ENCODE assay signal across 11 cellular contexts in the genomic region with DNA sequence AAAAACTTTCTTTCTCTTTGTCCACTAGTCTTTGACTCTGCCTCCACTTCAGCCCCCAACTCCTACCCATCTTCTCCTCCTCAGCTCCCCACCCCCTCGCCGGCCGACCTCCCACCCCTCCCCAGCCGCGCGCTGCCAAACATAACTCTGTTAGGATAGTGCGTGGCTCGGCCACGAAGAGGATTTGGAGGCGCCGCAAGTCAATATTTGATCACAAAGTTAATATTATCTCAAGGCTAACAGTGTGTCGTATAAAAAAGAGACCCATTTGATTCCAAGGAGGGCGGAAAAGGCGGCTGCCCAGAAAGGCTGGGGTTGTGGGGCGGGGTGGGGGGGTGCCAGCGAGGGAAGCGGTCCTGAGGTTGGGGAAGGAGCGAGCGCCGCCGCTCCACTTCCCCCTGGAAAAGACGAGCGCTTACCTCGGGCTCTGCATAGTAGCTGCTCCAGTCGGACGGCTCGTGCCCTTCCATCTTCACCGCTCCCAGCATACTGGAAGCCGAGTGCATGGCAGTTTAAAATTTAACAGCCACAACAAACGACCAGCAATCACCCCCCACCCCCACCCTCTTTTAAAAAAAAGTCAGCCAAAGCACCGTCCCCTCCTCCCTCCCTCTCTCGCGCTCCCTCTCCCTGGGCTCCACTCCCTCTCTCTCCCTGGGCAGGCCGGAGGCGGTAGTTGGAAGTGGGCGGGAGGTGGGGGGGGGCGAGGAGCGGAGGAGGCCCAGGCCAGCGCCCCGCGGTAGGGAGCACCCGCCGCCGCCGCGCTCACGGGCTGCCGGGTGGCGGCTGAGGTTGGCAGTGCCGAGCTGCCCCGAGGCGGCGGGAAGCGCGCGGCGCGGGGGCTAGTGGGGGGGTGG. TPM values are rescaled to one million over a fixed set of nuclear protein-coding genes. Genes with fewer than 3 reads are reported as not detected.
DNase-seq lines count a peak whose midpoint lies in the region; ATAC-seq, FAIRE-seq and TF ChIP-seq lines count a peak whose summit lies in the region.
"Had no signal": no experiment of that assay in that cellular context is flagged by ENCODE, and none has a peak within 500 bp of the region (broad histone marks: within the 10 kb centered on the region; RNA-seq: fewer than 3 reads in every experiment).

A gene (minus strand): TSS at position 800 of the 857 bp plus-strand sequence. CDS start 294 bp downstream, at position 506.

- no peaks in the 10 kb centered on the region for H3K9me2 ChIP-seq in GM23338 (ENCODE audit: insufficient read depth)

- 0 to 1% methylated on average over 33 to 52 of the region's 58 CpGs for WGBS in pancreas, 2 donors

- H3K9me3 ChIP-seq in endocrine pancreas (ENCODE audit: control insufficient read depth, low read length) (no peaks in the 10 kb centered on the region), pancreas (no peaks in the 10 kb centered on the region)
- H3K9me3 ChIP-seq: uterus had no signal

- H3K27me3 Mint-ChIP-seq in GM23338 (ENCODE audit: insufficient read depth, low read depth, poor library complexity), result peaks cover 92% of the 10 kb centered on the region
- peaks cover 67% of the 10 kb centered on the region for H3K27me3 Mint-ChIP-seq in activated CD4-positive, alpha-beta T cell treated with anti-CD3 and anti-CD28 coated beads, Interleukin-2, amount 10 ng/mL, durations not matched to agents 24 days and 14 days

- ATAC-seq in GM23338 (peak; percentile 14), pancreas (peak; percentile 63 to 74 (median 70)), HG03521 (IDR thresholded peaks at IDR 0.05; ENCODE audit: unreplicated experiment) (no peak), HG03432 (IDR thresholded peaks at IDR 0.05; ENCODE audit: unreplicated experiment) (no peak)

- FAIRE-seq in pancreas (lab: Jason Lieb, UNC), result no peak

- peaks cover 44% of the 10 kb centered on the region for H3K4me1 Mint-ChIP-seq in GM23338
- no peaks in the 10 kb centered on the region for H3K4me1 Mint-ChIP-seq in activated CD4-positive, alpha-beta T cell treated with anti-CD3 and anti-CD28 coated beads, Interleukin-2, amount 10 ng/mL, durations not matched to agents 24 days and 14 days

- no peak for TF ChIP-seq CTCF in GM23338 (conservative IDR thresholded peaks at IDR 0.05; ENCODE audit: low read depth in 2 of 2)
- TF ChIP-seq CTCF in pancreas (IDR thresholded peaks at IDR 0.05), result no peak

- peaks cover 25% of the 10 kb centered on the region for H3F3A ChIP-seq in GM23338 (replicated peaks; ENCODE audit: low read depth)

- DNase-seq in GM23338 (ENCODE audit: low spot score) (peak; percentile 82), NCI-H2029 treated with DMSO at 0.1 percent for 48 hours (lab: John Stamatoyannopoulos, UW) (peak; percentile 72), pancreas (peak; percentile 84 to 95 (median 92)), AML-193 (lab: John Stamatoyannopoulos, UW) (no peak)
- no peak for DNase-seq in activated CD4-positive, alpha-beta T cell treated with anti-CD3 and anti-CD28 coated beads, Interleukin-2, amount 10 ng/mL, durations not matched to agents 24 days and 14 days
- DNase-seq: NCI-H1694 treated with DMSO at 0.1 percent for 48 hours, uterus had no signal

- H3K36me3 Mint-ChIP-seq in GM23338 (ENCODE audit: low read depth), result no peaks in the 10 kb centered on the region; the same call in 2 of the 3 replicates
- H3K36me3 Mint-ChIP-seq in activated CD4-positive, alpha-beta T cell treated with anti-CD3 and anti-CD28 coated beads, Interleukin-2, amount 10 ng/mL, durations not matched to agents 24 days and 14 days (ENCODE audit: low read depth), result peaks cover 1% of the 10 kb centered on the region

- H3K4me3 Mint-ChIP-seq in GM23338, result peak within 1 kb of the TSS; percentile 73
- H3K4me3 Mint-ChIP-seq in activated CD4-positive, alpha-beta T cell treated with anti-CD3 and anti-CD28 coated beads, Interleukin-2, amount 10 ng/mL, durations not matched to agents 24 days and 14 days, result no peak within 1 kb of the TSS

- H3K4me3 ChIP-seq in GM23338, result peak within 1 kb of the TSS; percentile 52
- H3K4me3 ChIP-seq in endocrine pancreas (ENCODE audit: control insufficient read depth, insufficient read depth, low read length), result peak within 1 kb of the TSS; percentile 54
- H3K4me3 ChIP-seq in pancreas, result peak within 1 kb of the TSS; percentile 46 to 90 (median 78)
- H3K4me3 ChIP-seq: skin epidermis, uterus had no signal

- peak within 1 kb of the TSS; percentile 76 for H3K4me2 ChIP-seq in GM23338

- H3K27me3 ChIP-seq in GM23338 (ENCODE audit: insufficient read depth) (peaks cover 99% of the 10 kb centered on the region), endocrine pancreas (ENCODE audit: control insufficient read depth, insufficient read depth, low read length) (no peaks in the 10 kb centered on the region), pancreas (no peaks in the 10 kb centered on the region)

- no peaks in the 10 kb centered on the region for H3K79me2 ChIP-seq in GM23338 (replicated peaks; ENCODE audit: insufficient read depth)

- H2AFZ ChIP-seq in GM23338, result peak within 1 kb of the TSS; percentile 43

- H3K27ac Mint-ChIP-seq in GM23338, result no peak within 1 kb of the TSS
- H3K27ac Mint-ChIP-seq in activated CD4-positive, alpha-beta T cell treated with anti-CD3 and anti-CD28 coated beads, Interleukin-2, amount 10 ng/mL, durations not matched to agents 24 days and 14 days, result no peak within 1 kb of the TSS

- H3K36me3 ChIP-seq in GM23338 (ENCODE audit: insufficient read depth) (no peaks in the 10 kb centered on the region), endocrine pancreas (ENCODE audit: control insufficient read depth, insufficient read depth, low read length) (peaks cover 4% of the 10 kb centered on the region), pancreas (peaks cover 0 to 10% (median 2%) of the 10 kb centered on the region in 3 donors)
- H3K36me3 ChIP-seq: uterus had no signal

- H4K20me1 ChIP-seq in GM23338 (replicated peaks; ENCODE audit: insufficient read depth), result peaks cover 23% of the 10 kb centered on the region

- intact Hi-C loops in pancreas (cut with DNase I), result loop anchor here in 1 of 3 donors (10.0 kb wide), 1 partner anchor 199 kb away; no protein-coding TSS in a partner anchor
- intact Hi-C loops in activated CD4-positive, alpha-beta T cell treated with anti-CD3 and anti-CD28 coated beads, Interleukin-2, amount 10 ng/mL, durations not matched to agents 24 days and 14 days (cut with micrococcal nuclease), result loop anchor here (5.0 kb wide), 2 partner anchors 882 to 1067 kb away; no protein-coding TSS in a partner anchor

- H3K9ac ChIP-seq in endocrine pancreas (ENCODE audit: control insufficient read depth, insufficient read depth, low read length), result peak within 1 kb of the TSS; percentile 93

- peaks cover 8% of the 10 kb centered on the region; the same call in 2 of the 3 replicates for H3K9me3 Mint-ChIP-seq in GM23338
- H3K9me3 Mint-ChIP-seq in activated CD4-positive, alpha-beta T cell treated with anti-CD3 and anti-CD28 coated beads, Interleukin-2, amount 10 ng/mL, durations not matched to agents 24 days and 14 days, result no peaks in the 10 kb centered on the region

- H3K27ac ChIP-seq in GM23338 (ENCODE audit: low read depth) (no peak within 1 kb of the TSS), pancreas (peak within 1 kb of the TSS; percentile 94 to 98 (median 96))
- H3K27ac ChIP-seq: skin epidermis, uterus had no signal

- peaks cover 55% of the 10 kb centered on the region for H3K4me1 ChIP-seq in GM23338 (ENCODE audit: insufficient read depth)
- peaks cover 6% of the 10 kb centered on the region for H3K4me1 ChIP-seq in endocrine pancreas (ENCODE audit: control insufficient read depth, insufficient read depth, low read length)
- H3K4me1 ChIP-seq in pancreas, result peaks cover 0 to 10% (median 0%) of the 10 kb centered on the region in 3 donors

TF ChIP-seq in GM23338, 12 proteins besides CTCF, POLR2A, EP300 and RAD21 (continues in another document):
- TF ChIP-seq ZNF331 (CRISPR knock-in tag; IDR thresholded peaks at IDR 0.05; ENCODE audit: low read depth) (no peak), EZH2 (IDR thresholded peaks at IDR 0.05; ENCODE audit: low read depth, unreplicated experiment) (peak; percentile 69)
- TF ChIP-seq, protein P1, sequence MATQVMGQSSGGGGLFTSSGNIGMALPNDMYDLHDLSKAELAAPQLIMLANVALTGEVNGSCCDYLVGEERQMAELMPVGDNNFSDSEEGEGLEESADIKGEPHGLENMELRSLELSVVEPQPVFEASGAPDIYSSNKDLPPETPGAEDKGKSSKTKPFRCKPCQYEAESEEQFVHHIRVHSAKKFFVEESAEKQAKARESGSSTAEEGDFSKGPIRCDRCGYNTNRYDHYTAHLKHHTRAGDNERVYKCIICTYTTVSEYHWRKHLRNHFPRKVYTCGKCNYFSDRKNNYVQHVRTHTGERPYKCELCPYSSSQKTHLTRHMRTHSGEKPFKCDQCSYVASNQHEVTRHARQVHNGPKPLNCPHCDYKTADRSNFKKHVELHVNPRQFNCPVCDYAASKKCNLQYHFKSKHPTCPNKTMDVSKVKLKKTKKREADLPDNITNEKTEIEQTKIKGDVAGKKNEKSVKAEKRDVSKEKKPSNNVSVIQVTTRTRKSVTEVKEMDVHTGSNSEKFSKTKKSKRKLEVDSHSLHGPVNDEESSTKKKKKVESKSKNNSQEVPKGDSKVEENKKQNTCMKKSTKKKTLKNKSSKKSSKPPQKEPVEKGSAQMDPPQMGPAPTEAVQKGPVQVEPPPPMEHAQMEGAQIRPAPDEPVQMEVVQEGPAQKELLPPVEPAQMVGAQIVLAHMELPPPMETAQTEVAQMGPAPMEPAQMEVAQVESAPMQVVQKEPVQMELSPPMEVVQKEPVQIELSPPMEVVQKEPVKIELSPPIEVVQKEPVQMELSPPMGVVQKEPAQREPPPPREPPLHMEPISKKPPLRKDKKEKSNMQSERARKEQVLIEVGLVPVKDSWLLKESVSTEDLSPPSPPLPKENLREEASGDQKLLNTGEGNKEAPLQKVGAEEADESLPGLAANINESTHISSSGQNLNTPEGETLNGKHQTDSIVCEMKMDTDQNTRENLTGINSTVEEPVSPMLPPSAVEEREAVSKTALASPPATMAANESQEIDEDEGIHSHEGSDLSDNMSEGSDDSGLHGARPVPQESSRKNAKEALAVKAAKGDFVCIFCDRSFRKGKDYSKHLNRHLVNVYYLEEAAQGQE (IDR thresholded peaks at IDR 0.05; ENCODE audit: unreplicated experiment), result no peak

RNA-seq across cellular contexts. Expression of the gene that starts here (rescaled TPM):
- not detected in 2 replicates for total RNA-seq in GM23338 (2014; rRNA removed; shearing (Covaris generic))
- not detected in 2 replicates for polyA plus RNA-seq in GM23338 (2016; fragmentation: Nextera tagmentation; extraction: Ambion mirVana)
- 10 to 100 TPM; 14.2 to 30.1 (median 18.3) TPM for total RNA-seq in pancreas
- polyA plus RNA-seq in pancreas, result 10 to 100 TPM; 15.6 to 30.4 TPM
- not detected in 2 replicates for total RNA-seq in activated CD4-positive, alpha-beta T cell treated with anti-CD3 and anti-CD28 coated beads, Interleukin-2, amount 10 ng/mL, durations not matched to agents 24 days and 14 days

Comparison
In these comparisons a context has a peak if more than half of its experiments do, and no peak if none do; other contexts are left out.
1. RNA of the gene that starts here (total RNA-seq): 14.2 to 30.1 TPM in pancreas; not detected in GM23338 and not detected in activated CD4-positive, alpha-beta T cell treated with anti-CD3 and anti-CD28 coated beads, Interleukin-2, amount 10 ng/mL, durations not matched to agents 24 days and 14 days; every median in the first group is over 10 times any median in the second.
2. RNA of the gene that starts here (polyA plus RNA-seq): 15.6 to 30.4 TPM in pancreas; not detected in GM23338; every median in the first group is over 10 times any median in the second.
3. Peak in DNase-seq, ATAC-seq, H3K4me3 ChIP-seq and H3K4me2 ChIP-seq in GM23338; RNA of the gene not detected or under 1 TPM.
4. ATAC-seq: peak in pancreas (4 of 4); none in HG03521 (single experiment) and HG03432 (single experiment).
5. DNase-seq: peak in NCI-H2029 treated with DMSO at 0.1 percent for 48 hours (single experiment) and pancreas (6 of 6); none in activated CD4-positive, alpha-beta T cell treated with anti-CD3 and anti-CD28 coated beads, Interleukin-2, amount 10 ng/mL, durations not matched to agents 24 days and 14 days (single experiment) and AML-193 (0 of 2).
6. Peak in every context shown above with its lines, with median percentiles within 50 percentile points of each other: H3K4me3 ChIP-seq.